ENCODE assay signal across 2 cellular contexts in genomic region chr16:75821117-75821516, GRCh38.
A peak's percentile ranks its signal among the peaks of the same experiment; 100 is the strongest.
TF ChIP-seq lines count a peak whose summit lies in the region.

No MANE protein-coding gene starts in this region.

TF ChIP-seq in HepG2, 621 proteins besides CTCF, POLR2A, EP300 and RAD21:
- TF ChIP-seq CREB1 (IDR thresholded peaks at IDR 0.05) (peak; percentile 41; the same call in 1 of the 2 replicates), CREB1 (CRISPR knock-in tag; IDR thresholded peaks at IDR 0.05) (no peak), ZGPAT (CRISPR knock-in tag; IDR thresholded peaks at IDR 0.05) (no peak)

TF ChIP-seq in GM12878, 131 proteins besides CTCF, POLR2A, EP300 and RAD21:
- TF ChIP-seq SRF (IDR thresholded peaks at IDR 0.05; ENCODE audit: low read depth in 2 of 2, low read length in 2 of 2), result no peak
- TF ChIP-seq ZZZ3 (IDR thresholded peaks at IDR 0.05; ENCODE audit: control insufficient read depth, insufficient read length, low read depth), result no peak
- TF ChIP-seq SMARCA5 (IDR thresholded peaks at IDR 0.05), result no peak
- no peak for TF ChIP-seq MXI1 (IDR thresholded peaks at IDR 0.05; ENCODE audit: low read depth, low read length)
- no peak for TF ChIP-seq TAF1 (IDR thresholded peaks at IDR 0.05; ENCODE audit: borderline replicate concordance, low read depth, low read length)
- TF ChIP-seq SUZ12 (IDR thresholded peaks at IDR 0.05; ENCODE audit: unreplicated experiment), result no peak
- no peak for TF ChIP-seq NFIC (IDR thresholded peaks at IDR 0.05; ENCODE audit: low read depth, low read length)
- TF ChIP-seq, protein P1, sequence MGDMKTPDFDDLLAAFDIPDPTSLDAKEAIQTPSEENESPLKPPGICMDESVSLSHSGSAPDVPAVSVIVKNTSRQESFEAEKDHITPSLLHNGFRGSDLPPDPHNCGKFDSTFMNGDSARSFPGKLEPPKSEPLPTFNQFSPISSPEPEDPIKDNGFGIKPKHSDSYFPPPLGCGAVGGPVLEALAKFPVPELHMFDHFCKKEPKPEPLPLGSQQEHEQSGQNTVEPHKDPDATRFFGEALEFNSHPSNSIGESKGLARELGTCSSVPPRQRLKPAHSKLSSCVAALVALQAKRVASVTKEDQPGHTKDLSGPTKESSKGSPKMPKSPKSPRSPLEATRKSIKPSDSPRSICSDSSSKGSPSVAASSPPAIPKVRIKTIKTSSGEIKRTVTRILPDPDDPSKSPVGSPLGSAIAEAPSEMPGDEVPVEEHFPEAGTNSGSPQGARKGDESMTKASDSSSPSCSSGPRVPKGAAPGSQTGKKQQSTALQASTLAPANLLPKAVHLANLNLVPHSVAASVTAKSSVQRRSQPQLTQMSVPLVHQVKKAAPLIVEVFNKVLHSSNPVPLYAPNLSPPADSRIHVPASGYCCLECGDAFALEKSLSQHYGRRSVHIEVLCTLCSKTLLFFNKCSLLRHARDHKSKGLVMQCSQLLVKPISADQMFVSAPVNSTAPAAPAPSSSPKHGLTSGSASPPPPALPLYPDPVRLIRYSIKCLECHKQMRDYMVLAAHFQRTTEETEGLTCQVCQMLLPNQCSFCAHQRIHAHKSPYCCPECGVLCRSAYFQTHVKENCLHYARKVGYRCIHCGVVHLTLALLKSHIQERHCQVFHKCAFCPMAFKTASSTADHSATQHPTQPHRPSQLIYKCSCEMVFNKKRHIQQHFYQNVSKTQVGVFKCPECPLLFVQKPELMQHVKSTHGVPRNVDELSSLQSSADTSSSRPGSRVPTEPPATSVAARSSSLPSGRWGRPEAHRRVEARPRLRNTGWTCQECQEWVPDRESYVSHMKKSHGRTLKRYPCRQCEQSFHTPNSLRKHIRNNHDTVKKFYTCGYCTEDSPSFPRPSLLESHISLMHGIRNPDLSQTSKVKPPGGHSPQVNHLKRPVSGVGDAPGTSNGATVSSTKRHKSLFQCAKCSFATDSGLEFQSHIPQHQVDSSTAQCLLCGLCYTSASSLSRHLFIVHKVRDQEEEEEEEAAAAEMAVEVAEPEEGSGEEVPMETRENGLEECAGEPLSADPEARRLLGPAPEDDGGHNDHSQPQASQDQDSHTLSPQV (IDR thresholded peaks at IDR 0.05), result no peak
- no peak for TF ChIP-seq WRNIP1 (IDR thresholded peaks at IDR 0.05; ENCODE audit: borderline replicate concordance, low read depth, low read length)
- no peak for TF ChIP-seq PBX3 (IDR thresholded peaks at IDR 0.05; ENCODE audit: insufficient replicate concordance, low read depth, low read length)
- TF ChIP-seq, protein P2, sequence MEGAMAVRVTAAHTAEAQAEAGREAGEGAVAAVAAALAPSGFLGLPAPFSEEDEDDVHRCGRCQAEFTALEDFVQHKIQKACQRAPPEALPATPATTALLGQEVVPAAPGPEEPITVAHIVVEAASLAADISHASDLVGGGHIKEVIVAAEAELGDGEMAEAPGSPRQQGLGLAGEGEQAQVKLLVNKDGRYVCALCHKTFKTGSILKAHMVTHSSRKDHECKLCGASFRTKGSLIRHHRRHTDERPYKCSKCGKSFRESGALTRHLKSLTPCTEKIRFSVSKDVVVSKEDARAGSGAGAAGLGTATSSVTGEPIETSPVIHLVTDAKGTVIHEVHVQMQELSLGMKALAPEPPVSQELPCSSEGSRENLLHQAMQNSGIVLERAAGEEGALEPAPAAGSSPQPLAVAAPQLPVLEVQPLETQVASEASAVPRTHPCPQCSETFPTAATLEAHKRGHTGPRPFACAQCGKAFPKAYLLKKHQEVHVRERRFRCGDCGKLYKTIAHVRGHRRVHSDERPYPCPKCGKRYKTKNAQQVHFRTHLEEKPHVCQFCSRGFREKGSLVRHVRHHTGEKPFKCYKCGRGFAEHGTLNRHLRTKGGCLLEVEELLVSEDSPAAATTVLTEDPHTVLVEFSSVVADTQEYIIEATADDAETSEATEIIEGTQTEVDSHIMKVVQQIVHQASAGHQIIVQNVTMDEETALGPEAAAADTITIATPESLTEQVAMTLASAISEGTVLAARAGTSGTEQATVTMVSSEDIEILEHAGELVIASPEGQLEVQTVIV (IDR thresholded peaks at IDR 0.05; ENCODE audit: borderline replicate concordance, partially characterized antibody), result no peak
- no peak for TF ChIP-seq ZBTB4 (CRISPR knock-in tag; IDR thresholded peaks at IDR 0.05)
- TF ChIP-seq, protein P3, sequence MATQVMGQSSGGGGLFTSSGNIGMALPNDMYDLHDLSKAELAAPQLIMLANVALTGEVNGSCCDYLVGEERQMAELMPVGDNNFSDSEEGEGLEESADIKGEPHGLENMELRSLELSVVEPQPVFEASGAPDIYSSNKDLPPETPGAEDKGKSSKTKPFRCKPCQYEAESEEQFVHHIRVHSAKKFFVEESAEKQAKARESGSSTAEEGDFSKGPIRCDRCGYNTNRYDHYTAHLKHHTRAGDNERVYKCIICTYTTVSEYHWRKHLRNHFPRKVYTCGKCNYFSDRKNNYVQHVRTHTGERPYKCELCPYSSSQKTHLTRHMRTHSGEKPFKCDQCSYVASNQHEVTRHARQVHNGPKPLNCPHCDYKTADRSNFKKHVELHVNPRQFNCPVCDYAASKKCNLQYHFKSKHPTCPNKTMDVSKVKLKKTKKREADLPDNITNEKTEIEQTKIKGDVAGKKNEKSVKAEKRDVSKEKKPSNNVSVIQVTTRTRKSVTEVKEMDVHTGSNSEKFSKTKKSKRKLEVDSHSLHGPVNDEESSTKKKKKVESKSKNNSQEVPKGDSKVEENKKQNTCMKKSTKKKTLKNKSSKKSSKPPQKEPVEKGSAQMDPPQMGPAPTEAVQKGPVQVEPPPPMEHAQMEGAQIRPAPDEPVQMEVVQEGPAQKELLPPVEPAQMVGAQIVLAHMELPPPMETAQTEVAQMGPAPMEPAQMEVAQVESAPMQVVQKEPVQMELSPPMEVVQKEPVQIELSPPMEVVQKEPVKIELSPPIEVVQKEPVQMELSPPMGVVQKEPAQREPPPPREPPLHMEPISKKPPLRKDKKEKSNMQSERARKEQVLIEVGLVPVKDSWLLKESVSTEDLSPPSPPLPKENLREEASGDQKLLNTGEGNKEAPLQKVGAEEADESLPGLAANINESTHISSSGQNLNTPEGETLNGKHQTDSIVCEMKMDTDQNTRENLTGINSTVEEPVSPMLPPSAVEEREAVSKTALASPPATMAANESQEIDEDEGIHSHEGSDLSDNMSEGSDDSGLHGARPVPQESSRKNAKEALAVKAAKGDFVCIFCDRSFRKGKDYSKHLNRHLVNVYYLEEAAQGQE (IDR thresholded peaks at IDR 0.05; ENCODE audit: low read depth, low read length), result no peak
TF ChIP-seq in GM12878: peak in this region for 0.
